Comparison of ENCODE assay signal across 8 cellular contexts in genomic region chr18:72652990-72653593, GRCh38.
A peak's percentile ranks its signal among the peaks of the same experiment; 100 is the strongest.
DNase-seq lines count a peak whose midpoint lies in the region; ATAC-seq and TF ChIP-seq lines count a peak whose summit lies in the region.

No MANE protein-coding gene starts in this region.

- H3K27ac Mint-ChIP-seq in activated CD4-positive, alpha-beta T cell treated with anti-CD3 and anti-CD28 coated beads, Interleukin-2, amount 10 ng/mL, durations not matched to agents 24 days and 14 days = no peak overlapping the region
- no peak overlapping the region for H3K27ac Mint-ChIP-seq in stimulated activated effector memory CD8-positive, alpha-beta T cell treated with anti-CD3 and anti-CD28 coated beads, Interleukin-12 subunit alpha, Interleukin-12 subunit beta, amount 100 ng/mL, for 72 hours

- intact Hi-C loops in left ventricle myocardium inferior (cut with micrococcal nuclease) (no loop called here), Right ventricle myocardium inferior (cut with DNase I) (no loop called here), thyroid gland (cut with DNase I) (no loop called here)
- intact Hi-C loops in activated CD4-positive, alpha-beta T cell treated with anti-CD3 and anti-CD28 coated beads, Interleukin-2, amount 10 ng/mL, durations not matched to agents 24 days and 14 days (cut with micrococcal nuclease) = loop anchor here (1.0 kb wide), 1 partner anchor 19 kb away; no protein-coding TSS in a partner anchor

- no peak for DNase-seq in left ventricle myocardium inferior
- DNase-seq in Right ventricle myocardium inferior (ENCODE audit: missing footprints) = no peak
- DNase-seq in LoVo (ENCODE audit: low spot score) = peak; percentile 35
- DNase-seq in activated CD4-positive, alpha-beta T cell treated with anti-CD3 and anti-CD28 coated beads, Interleukin-2, amount 10 ng/mL, durations not matched to agents 24 days and 14 days = peak; percentile 82
- DNase-seq in islet precursor cell = peak; percentile 85
- DNase-seq in thyroid gland = peak; percentile 43 to 70
- no peak for DNase-seq in stimulated activated effector memory CD8-positive, alpha-beta T cell treated with anti-CD3 and anti-CD28 coated beads, Interleukin-12 subunit alpha, Interleukin-12 subunit beta, amount 100 ng/mL, for 72 hours (ENCODE audit: low spot score in 2 of 2)

- POLR2A ChIA-PET in HEK293 (lab: Yijun Ruan, JAX) = no interaction called here

- no peak for TF ChIP-seq POLR2A in thyroid gland (IDR thresholded peaks at IDR 0.05)

- 37 to 42% methylated on average over 3 of the region's 3 CpGs for WGBS in thyroid gland, 2 donors

- no peaks in the 10 kb centered on the region for H3K4me1 Mint-ChIP-seq in activated CD4-positive, alpha-beta T cell treated with anti-CD3 and anti-CD28 coated beads, Interleukin-2, amount 10 ng/mL, durations not matched to agents 24 days and 14 days
- H3K4me1 Mint-ChIP-seq in stimulated activated effector memory CD8-positive, alpha-beta T cell treated with anti-CD3 and anti-CD28 coated beads, Interleukin-12 subunit alpha, Interleukin-12 subunit beta, amount 100 ng/mL, for 72 hours = no peaks in the 10 kb centered on the region

- H3K27me3 ChIP-seq in left ventricle myocardium inferior (ENCODE audit: low read depth) = peaks cover 9% of the 10 kb centered on the region
- no peaks in the 10 kb centered on the region for H3K27me3 ChIP-seq in thyroid gland

- no peaks in the 10 kb centered on the region for H3K9me3 Mint-ChIP-seq in activated CD4-positive, alpha-beta T cell treated with anti-CD3 and anti-CD28 coated beads, Interleukin-2, amount 10 ng/mL, durations not matched to agents 24 days and 14 days
- peaks cover 19% of the 10 kb centered on the region for H3K9me3 Mint-ChIP-seq in stimulated activated effector memory CD8-positive, alpha-beta T cell treated with anti-CD3 and anti-CD28 coated beads, Interleukin-12 subunit alpha, Interleukin-12 subunit beta, amount 100 ng/mL, for 72 hours

- no peak overlapping the region for H3K4me3 Mint-ChIP-seq in activated CD4-positive, alpha-beta T cell treated with anti-CD3 and anti-CD28 coated beads, Interleukin-2, amount 10 ng/mL, durations not matched to agents 24 days and 14 days
- H3K4me3 Mint-ChIP-seq in stimulated activated effector memory CD8-positive, alpha-beta T cell treated with anti-CD3 and anti-CD28 coated beads, Interleukin-12 subunit alpha, Interleukin-12 subunit beta, amount 100 ng/mL, for 72 hours = no peak overlapping the region

- H3K36me3 Mint-ChIP-seq in activated CD4-positive, alpha-beta T cell treated with anti-CD3 and anti-CD28 coated beads, Interleukin-2, amount 10 ng/mL, durations not matched to agents 24 days and 14 days (ENCODE audit: low read depth) = no peaks in the 10 kb centered on the region
- no peaks in the 10 kb centered on the region for H3K36me3 Mint-ChIP-seq in stimulated activated effector memory CD8-positive, alpha-beta T cell treated with anti-CD3 and anti-CD28 coated beads, Interleukin-12 subunit alpha, Interleukin-12 subunit beta, amount 100 ng/mL, for 72 hours

- no peak for ATAC-seq in Right ventricle myocardium inferior
- ATAC-seq in stimulated activated effector memory CD8-positive, alpha-beta T cell treated with anti-CD3 and anti-CD28 coated beads, Interleukin-12 subunit alpha, Interleukin-12 subunit beta, amount 100 ng/mL, for 72 hours = no peak

- H3K9me3 ChIP-seq in left ventricle myocardium inferior (replicated peaks) (no peaks in the 10 kb centered on the region), HEK293 (ENCODE audit: control insufficient read depth, insufficient read depth, low read depth, low read length) (no peaks in the 10 kb centered on the region), thyroid gland (no peaks in the 10 kb centered on the region)

- H3K27ac ChIP-seq in left ventricle myocardium inferior (replicated peaks) (no peak overlapping the region), HEK293 (ENCODE audit: extremely low read depth, low read depth, low read length) (no peak overlapping the region), thyroid gland (no peak overlapping the region)

- H3K4me1 ChIP-seq in left ventricle myocardium inferior = no peaks in the 10 kb centered on the region
- no peaks in the 10 kb centered on the region for H3K4me1 ChIP-seq in HEK293 (ENCODE audit: control insufficient read depth, insufficient read depth, low read length)
- H3K4me1 ChIP-seq in thyroid gland = no peaks in the 10 kb centered on the region

- H3K4me3 ChIP-seq in left ventricle myocardium inferior = no peak overlapping the region
- H3K4me3 ChIP-seq in HEK293 (ENCODE audit: low read depth, low read length) = no peak overlapping the region
- no peak overlapping the region for H3K4me3 ChIP-seq in thyroid gland (replicated peaks in 1 of 3)

- CTCF ChIA-PET in HEK293 (lab: Yijun Ruan, JAX) = interaction anchor here (0.6 to 1.3 kb wide), 19 partner anchors 10 to 1303 kb away, joined by 3 to 7 read pairs (median 3); no protein-coding TSS in a partner anchor

- H3K27me3 Mint-ChIP-seq in activated CD4-positive, alpha-beta T cell treated with anti-CD3 and anti-CD28 coated beads, Interleukin-2, amount 10 ng/mL, durations not matched to agents 24 days and 14 days = no peaks in the 10 kb centered on the region

- no peaks in the 10 kb centered on the region for H3K36me3 ChIP-seq in left ventricle myocardium inferior
- no peaks in the 10 kb centered on the region for H3K36me3 ChIP-seq in HEK293 (ENCODE audit: control insufficient read depth in 2 of 2, insufficient read depth in 1 of 2, low read length in 2 of 2)
- H3K36me3 ChIP-seq in thyroid gland = no peaks in the 10 kb centered on the region

- TF ChIP-seq CTCF in left ventricle myocardium inferior (IDR thresholded peaks at IDR 0.05; ENCODE audit: borderline replicate concordance) = peak; percentile 24
- no peak for TF ChIP-seq CTCF in HEK293 (tag by site-specific recombination; IDR thresholded peaks at IDR 0.05)
- peak in 4 of 6 experiments; percentile 38 to 55 (median 42) for TF ChIP-seq CTCF in thyroid gland (IDR thresholded peaks at IDR 0.05)

TF ChIP-seq in HEK293, 187 proteins besides CTCF, POLR2A, EP300 and RAD21:
- TF ChIP-seq ZNF169 (tag by site-specific recombination; IDR thresholded peaks at IDR 0.05) = no peak
- 0 out of 2 replicates have a peak, but pooled peaks have one; percentile 12 for TF ChIP-seq ZNF654 (tag by site-specific recombination; IDR thresholded peaks at IDR 0.05; ENCODE audit: low read depth)
TF ChIP-seq in HEK293: peak in this region for 1.

Comparison
In these comparisons a context has a peak if more than half of its experiments do, and no peak if none do; other contexts are left out.
1. DNase-seq: peak in LoVo (single experiment), activated CD4-positive, alpha-beta T cell treated with anti-CD3 and anti-CD28 coated beads, Interleukin-2, amount 10 ng/mL, durations not matched to agents 24 days and 14 days (single experiment), islet precursor cell (single experiment) and thyroid gland (2 of 2); none in left ventricle myocardium inferior (single experiment), Right ventricle myocardium inferior (single experiment) and stimulated activated effector memory CD8-positive, alpha-beta T cell treated with anti-CD3 and anti-CD28 coated beads, Interleukin-12 subunit alpha, Interleukin-12 subunit beta, amount 100 ng/mL, for 72 hours (0 of 2).